ENCODE assay signal across 1 cellular context in the genomic region with DNA sequence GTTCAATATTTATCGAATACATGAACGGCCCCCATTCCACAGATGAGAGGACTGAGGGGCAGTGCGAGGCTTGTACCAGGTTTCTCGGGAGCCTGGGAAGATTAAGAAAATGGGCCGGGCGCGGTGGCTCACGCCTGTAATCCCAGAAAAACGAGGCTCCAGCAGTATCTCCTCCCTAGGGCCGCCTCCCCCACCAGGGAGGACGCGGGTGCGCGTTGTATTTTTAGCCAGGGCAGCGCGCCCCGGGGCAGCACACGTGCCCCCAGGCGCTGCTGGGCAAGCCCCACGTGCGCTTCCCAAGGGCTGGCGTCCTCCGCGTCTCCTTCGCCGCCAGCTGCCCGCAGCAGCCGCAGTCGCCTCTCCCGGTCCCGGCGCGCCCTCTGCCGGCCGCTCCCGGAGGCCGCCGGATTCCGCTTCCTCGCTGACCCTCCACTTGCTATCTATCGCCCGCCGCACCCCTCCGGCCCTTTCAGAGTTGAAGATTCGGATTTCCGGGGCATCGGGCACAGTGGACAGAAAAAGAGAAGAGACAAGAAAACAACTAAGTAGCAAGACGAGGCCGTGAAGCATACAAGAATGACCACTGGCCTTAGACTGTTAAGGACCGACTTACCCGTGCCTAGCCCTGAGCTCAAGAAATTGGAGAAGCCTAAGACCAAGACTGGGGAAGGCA.
TF ChIP-seq lines count a peak whose summit lies in the region.

No MANE protein-coding gene starts in this region.

TF ChIP-seq in HepG2, 621 proteins besides CTCF, POLR2A, EP300 and RAD21 (continued from another document and continues in another):
- TF ChIP-seq, protein P1, sequence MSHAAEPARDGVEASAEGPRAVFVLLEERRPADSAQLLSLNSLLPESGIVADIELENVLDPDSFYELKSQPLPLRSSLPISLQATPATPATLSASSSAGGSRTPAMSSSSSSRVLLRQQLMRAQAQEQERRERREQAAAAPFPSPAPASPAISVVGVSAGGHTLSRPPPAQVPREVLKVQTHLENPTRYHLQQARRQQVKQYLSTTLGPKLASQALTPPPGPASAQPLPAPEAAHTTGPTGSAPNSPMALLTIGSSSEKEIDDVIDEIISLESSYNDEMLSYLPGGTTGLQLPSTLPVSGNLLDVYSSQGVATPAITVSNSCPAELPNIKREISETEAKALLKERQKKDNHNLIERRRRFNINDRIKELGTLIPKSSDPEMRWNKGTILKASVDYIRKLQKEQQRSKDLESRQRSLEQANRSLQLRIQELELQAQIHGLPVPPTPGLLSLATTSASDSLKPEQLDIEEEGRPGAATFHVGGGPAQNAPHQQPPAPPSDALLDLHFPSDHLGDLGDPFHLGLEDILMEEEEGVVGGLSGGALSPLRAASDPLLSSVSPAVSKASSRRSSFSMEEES (CRISPR knock-in tag; IDR thresholded peaks at IDR 0.05) = peak; percentile 30; the same call in 1 of the 2 replicates
- TF ChIP-seq ZSCAN20 (CRISPR knock-in tag; IDR thresholded peaks at IDR 0.05; ENCODE audit: borderline replicate concordance) = no peak
- peak; percentile 58 for TF ChIP-seq RBFOX2 (IDR thresholded peaks at IDR 0.05; ENCODE audit: low read depth, low read length)
- TF ChIP-seq SIN3A (IDR thresholded peaks at IDR 0.05; ENCODE audit: borderline replicate concordance, low read depth, low read length) = peak; percentile 63; the same call in 1 of the 2 replicates
- TF ChIP-seq ZNF552 (CRISPR knock-in tag; IDR thresholded peaks at IDR 0.05; ENCODE audit: borderline replicate concordance) = peak; percentile 78; the same call in 1 of the 2 replicates
- TF ChIP-seq NFRKB (IDR thresholded peaks at IDR 0.05) = no peak
- no peak for TF ChIP-seq ZNF34 (CRISPR knock-in tag; IDR thresholded peaks at IDR 0.05; ENCODE audit: borderline replicate concordance)
- TF ChIP-seq, protein P2, sequence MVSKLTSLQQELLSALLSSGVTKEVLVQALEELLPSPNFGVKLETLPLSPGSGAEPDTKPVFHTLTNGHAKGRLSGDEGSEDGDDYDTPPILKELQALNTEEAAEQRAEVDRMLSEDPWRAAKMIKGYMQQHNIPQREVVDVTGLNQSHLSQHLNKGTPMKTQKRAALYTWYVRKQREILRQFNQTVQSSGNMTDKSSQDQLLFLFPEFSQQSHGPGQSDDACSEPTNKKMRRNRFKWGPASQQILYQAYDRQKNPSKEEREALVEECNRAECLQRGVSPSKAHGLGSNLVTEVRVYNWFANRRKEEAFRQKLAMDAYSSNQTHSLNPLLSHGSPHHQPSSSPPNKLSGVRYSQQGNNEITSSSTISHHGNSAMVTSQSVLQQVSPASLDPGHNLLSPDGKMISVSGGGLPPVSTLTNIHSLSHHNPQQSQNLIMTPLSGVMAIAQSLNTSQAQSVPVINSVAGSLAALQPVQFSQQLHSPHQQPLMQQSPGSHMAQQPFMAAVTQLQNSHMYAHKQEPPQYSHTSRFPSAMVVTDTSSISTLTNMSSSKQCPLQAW (CRISPR knock-in tag; IDR thresholded peaks at IDR 0.05) = no peak
- TF ChIP-seq ZNF569 (CRISPR knock-in tag; IDR thresholded peaks at IDR 0.05; ENCODE audit: borderline replicate concordance) = no peak
- no peak for TF ChIP-seq ZNF75D (CRISPR knock-in tag; IDR thresholded peaks at IDR 0.05; ENCODE audit: borderline replicate concordance)
- peak; percentile 83; the same call in 1 of the 2 replicates for TF ChIP-seq NAIF1 (CRISPR knock-in tag; IDR thresholded peaks at IDR 0.05; ENCODE audit: borderline replicate concordance)
- TF ChIP-seq FOXA1 (IDR thresholded peaks at IDR 0.05) = no peak
- TF ChIP-seq FOXA1 (CRISPR knock-in tag; IDR thresholded peaks at IDR 0.05) = no peak
- no peak for TF ChIP-seq ZKSCAN5 (CRISPR knock-in tag; IDR thresholded peaks at IDR 0.05)
- TF ChIP-seq XRCC5 (optimal IDR thresholded peaks at IDR 0.05; ENCODE audit: low read length) = peak; percentile 75
- no peak for TF ChIP-seq ZNF180 (CRISPR knock-in tag; IDR thresholded peaks at IDR 0.05; ENCODE audit: borderline replicate concordance, low read depth)
- TF ChIP-seq, protein P3, sequence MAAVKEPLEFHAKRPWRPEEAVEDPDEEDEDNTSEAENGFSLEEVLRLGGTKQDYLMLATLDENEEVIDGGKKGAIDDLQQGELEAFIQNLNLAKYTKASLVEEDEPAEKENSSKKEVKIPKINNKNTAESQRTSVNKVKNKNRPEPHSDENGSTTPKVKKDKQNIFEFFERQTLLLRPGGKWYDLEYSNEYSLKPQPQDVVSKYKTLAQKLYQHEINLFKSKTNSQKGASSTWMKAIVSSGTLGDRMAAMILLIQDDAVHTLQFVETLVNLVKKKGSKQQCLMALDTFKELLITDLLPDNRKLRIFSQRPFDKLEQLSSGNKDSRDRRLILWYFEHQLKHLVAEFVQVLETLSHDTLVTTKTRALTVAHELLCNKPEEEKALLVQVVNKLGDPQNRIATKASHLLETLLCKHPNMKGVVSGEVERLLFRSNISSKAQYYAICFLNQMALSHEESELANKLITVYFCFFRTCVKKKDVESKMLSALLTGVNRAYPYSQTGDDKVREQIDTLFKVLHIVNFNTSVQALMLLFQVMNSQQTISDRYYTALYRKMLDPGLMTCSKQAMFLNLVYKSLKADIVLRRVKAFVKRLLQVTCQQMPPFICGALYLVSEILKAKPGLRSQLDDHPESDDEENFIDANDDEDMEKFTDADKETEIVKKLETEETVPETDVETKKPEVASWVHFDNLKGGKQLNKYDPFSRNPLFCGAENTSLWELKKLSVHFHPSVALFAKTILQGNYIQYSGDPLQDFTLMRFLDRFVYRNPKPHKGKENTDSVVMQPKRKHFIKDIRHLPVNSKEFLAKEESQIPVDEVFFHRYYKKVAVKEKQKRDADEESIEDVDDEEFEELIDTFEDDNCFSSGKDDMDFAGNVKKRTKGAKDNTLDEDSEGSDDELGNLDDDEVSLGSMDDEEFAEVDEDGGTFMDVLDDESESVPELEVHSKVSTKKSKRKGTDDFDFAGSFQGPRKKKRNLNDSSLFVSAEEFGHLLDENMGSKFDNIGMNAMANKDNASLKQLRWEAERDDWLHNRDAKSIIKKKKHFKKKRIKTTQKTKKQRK (IDR thresholded peaks at IDR 0.05; ENCODE audit: low read length) = no peak
- TF ChIP-seq PAWR (CRISPR knock-in tag; IDR thresholded peaks at IDR 0.05; ENCODE audit: borderline replicate concordance) = no peak
- no peak for TF ChIP-seq GATAD2A (CRISPR knock-in tag; IDR thresholded peaks at IDR 0.05)
- TF ChIP-seq, protein P4, sequence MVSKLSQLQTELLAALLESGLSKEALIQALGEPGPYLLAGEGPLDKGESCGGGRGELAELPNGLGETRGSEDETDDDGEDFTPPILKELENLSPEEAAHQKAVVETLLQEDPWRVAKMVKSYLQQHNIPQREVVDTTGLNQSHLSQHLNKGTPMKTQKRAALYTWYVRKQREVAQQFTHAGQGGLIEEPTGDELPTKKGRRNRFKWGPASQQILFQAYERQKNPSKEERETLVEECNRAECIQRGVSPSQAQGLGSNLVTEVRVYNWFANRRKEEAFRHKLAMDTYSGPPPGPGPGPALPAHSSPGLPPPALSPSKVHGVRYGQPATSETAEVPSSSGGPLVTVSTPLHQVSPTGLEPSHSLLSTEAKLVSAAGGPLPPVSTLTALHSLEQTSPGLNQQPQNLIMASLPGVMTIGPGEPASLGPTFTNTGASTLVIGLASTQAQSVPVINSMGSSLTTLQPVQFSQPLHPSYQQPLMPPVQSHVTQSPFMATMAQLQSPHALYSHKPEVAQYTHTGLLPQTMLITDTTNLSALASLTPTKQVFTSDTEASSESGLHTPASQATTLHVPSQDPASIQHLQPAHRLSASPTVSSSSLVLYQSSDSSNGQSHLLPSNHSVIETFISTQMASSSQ (IDR thresholded peaks at IDR 0.05; ENCODE audit: low read depth) = no peak
- TF ChIP-seq, protein P4 (CRISPR knock-in tag; IDR thresholded peaks at IDR 0.05; ENCODE audit: borderline replicate concordance) = peak; percentile 55; the same call in 1 of the 2 replicates
- TF ChIP-seq, protein P5, sequence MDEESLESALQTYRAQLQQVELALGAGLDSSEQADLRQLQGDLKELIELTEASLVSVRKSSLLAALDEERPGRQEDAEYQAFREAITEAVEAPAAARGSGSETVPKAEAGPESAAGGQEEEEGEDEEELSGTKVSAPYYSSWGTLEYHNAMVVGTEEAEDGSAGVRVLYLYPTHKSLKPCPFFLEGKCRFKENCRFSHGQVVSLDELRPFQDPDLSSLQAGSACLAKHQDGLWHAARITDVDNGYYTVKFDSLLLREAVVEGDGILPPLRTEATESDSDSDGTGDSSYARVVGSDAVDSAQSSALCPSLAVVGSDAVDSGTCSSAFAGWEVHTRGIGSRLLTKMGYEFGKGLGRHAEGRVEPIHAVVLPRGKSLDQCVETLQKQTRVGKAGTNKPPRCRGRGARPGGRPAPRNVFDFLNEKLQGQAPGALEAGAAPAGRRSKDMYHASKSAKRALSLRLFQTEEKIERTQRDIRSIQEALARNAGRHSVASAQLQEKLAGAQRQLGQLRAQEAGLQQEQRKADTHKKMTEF (CRISPR knock-in tag; IDR thresholded peaks at IDR 0.05) = peak; percentile 79
- TF ChIP-seq ZFAT (CRISPR knock-in tag; conservative IDR thresholded peaks at IDR 0.05) = no peak
- no peak for TF ChIP-seq HOXA9 (CRISPR knock-in tag; IDR thresholded peaks at IDR 0.05; ENCODE audit: borderline replicate concordance)
- TF ChIP-seq MAF1 (CRISPR knock-in tag; IDR thresholded peaks at IDR 0.05; ENCODE audit: borderline replicate concordance) = no peak
- TF ChIP-seq, protein P6, sequence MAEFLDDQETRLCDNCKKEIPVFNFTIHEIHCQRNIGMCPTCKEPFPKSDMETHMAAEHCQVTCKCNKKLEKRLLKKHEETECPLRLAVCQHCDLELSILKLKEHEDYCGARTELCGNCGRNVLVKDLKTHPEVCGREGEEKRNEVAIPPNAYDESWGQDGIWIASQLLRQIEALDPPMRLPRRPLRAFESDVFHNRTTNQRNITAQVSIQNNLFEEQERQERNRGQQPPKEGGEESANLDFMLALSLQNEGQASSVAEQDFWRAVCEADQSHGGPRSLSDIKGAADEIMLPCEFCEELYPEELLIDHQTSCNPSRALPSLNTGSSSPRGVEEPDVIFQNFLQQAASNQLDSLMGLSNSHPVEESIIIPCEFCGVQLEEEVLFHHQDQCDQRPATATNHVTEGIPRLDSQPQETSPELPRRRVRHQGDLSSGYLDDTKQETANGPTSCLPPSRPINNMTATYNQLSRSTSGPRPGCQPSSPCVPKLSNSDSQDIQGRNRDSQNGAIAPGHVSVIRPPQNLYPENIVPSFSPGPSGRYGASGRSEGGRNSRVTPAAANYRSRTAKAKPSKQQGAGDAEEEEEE (CRISPR knock-in tag; IDR thresholded peaks at IDR 0.05; ENCODE audit: borderline replicate concordance) = no peak
- no peak for TF ChIP-seq FOXA3 (CRISPR knock-in tag; IDR thresholded peaks at IDR 0.05)
- TF ChIP-seq PCBP1 (IDR thresholded peaks at IDR 0.05; ENCODE audit: borderline replicate concordance, low read depth, low read length) = no peak
- no peak for TF ChIP-seq HNF4A (CRISPR knock-in tag; IDR thresholded peaks at IDR 0.05)
- no peak for TF ChIP-seq GTF3A (CRISPR knock-in tag; conservative IDR thresholded peaks at IDR 0.05)
- no peak for TF ChIP-seq ZNF460 (CRISPR knock-in tag; IDR thresholded peaks at IDR 0.05; ENCODE audit: borderline replicate concordance)
- TF ChIP-seq SNAPC2 (CRISPR knock-in tag; IDR thresholded peaks at IDR 0.05) = no peak
- TF ChIP-seq ZFX (CRISPR knock-in tag; IDR thresholded peaks at IDR 0.05; ENCODE audit: low read depth) = 0 out of 2 replicates have a peak, but pooled peaks have one; percentile 28
- TF ChIP-seq ZNF547 (CRISPR knock-in tag; IDR thresholded peaks at IDR 0.05) = no peak
- TF ChIP-seq ZFY (CRISPR knock-in tag; IDR thresholded peaks at IDR 0.05) = peak; percentile 34; the same call in 1 of the 2 replicates
- TF ChIP-seq, protein P7, sequence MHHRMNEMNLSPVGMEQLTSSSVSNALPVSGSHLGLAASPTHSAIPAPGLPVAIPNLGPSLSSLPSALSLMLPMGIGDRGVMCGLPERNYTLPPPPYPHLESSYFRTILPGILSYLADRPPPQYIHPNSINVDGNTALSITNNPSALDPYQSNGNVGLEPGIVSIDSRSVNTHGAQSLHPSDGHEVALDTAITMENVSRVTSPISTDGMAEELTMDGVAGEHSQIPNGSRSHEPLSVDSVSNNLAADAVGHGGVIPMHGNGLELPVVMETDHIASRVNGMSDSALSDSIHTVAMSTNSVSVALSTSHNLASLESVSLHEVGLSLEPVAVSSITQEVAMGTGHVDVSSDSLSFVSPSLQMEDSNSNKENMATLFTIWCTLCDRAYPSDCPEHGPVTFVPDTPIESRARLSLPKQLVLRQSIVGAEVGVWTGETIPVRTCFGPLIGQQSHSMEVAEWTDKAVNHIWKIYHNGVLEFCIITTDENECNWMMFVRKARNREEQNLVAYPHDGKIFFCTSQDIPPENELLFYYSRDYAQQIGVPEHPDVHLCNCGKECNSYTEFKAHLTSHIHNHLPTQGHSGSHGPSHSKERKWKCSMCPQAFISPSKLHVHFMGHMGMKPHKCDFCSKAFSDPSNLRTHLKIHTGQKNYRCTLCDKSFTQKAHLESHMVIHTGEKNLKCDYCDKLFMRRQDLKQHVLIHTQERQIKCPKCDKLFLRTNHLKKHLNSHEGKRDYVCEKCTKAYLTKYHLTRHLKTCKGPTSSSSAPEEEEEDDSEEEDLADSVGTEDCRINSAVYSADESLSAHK (CRISPR knock-in tag; IDR thresholded peaks at IDR 0.05; ENCODE audit: borderline replicate concordance) = no peak
- TF ChIP-seq JDP2 (CRISPR knock-in tag; IDR thresholded peaks at IDR 0.05; ENCODE audit: borderline replicate concordance) = no peak
- TF ChIP-seq ZNF781 (CRISPR knock-in tag; IDR thresholded peaks at IDR 0.05; ENCODE audit: borderline replicate concordance, not compliant biosample characterization) = no peak
- TF ChIP-seq CHD4 (IDR thresholded peaks at IDR 0.05; ENCODE audit: borderline replicate concordance, low read length) = no peak
- TF ChIP-seq TBX3 (IDR thresholded peaks at IDR 0.05; ENCODE audit: borderline replicate concordance) = no peak
- no peak for TF ChIP-seq PHB2 (IDR thresholded peaks at IDR 0.05; ENCODE audit: partially characterized antibody)
- peak; percentile 61; the same call in 1 of the 2 replicates for TF ChIP-seq DNMT1 (CRISPR knock-in tag; IDR thresholded peaks at IDR 0.05)
- TF ChIP-seq MBNL3 (CRISPR knock-in tag; conservative IDR thresholded peaks at IDR 0.05) = no peak
- TF ChIP-seq RCOR2 (CRISPR knock-in tag; IDR thresholded peaks at IDR 0.05) = no peak
